Comparison of ENCODE assay signal across 9 cellular contexts in genomic region chr3:32796384-32796975, GRCh38. TPM values are rescaled to one million over a fixed set of nuclear protein-coding genes. Genes with fewer than 3 reads are reported as not detected.
DNase-seq lines count a peak whose midpoint lies in the region; ATAC-seq, FAIRE-seq and TF ChIP-seq lines count a peak whose summit lies in the region.
"Not testable (repeated sequence)": the region's sequence is repeated elsewhere in the genome, so short reads cannot be mapped to it uniquely, and the experiment has no call there.
"Had no signal": no experiment of that assay in that cellular context is flagged by ENCODE, and none has a peak within 500 bp of the region (broad histone marks: within the 10 kb centered on the region; RNA-seq: fewer than 3 reads in every experiment).

No MANE protein-coding gene starts in this region.

- peak overlapping the region; percentile 59; the same call in 1 of the 2 replicates for H3K4me3 ChIP-seq in HUES6 (ENCODE audit: low read depth, low read length)
- not testable (repeated sequence) for H3K4me3 ChIP-seq in astrocyte (ENCODE audit: insufficient read depth, low read depth, low read length); mesendoderm (ENCODE audit: low read length); spleen

- not testable (repeated sequence) for H3K27me3 Mint-ChIP-seq in astrocyte (ENCODE audit: low read depth, unreplicated experiment)

- not testable (repeated sequence) for DNase-seq in astrocyte (ENCODE audit: low read depth)
- DNase-seq in Right ventricle myocardium inferior (ENCODE audit: missing footprints) (peak; percentile 58), mesendoderm (peak; percentile 53), spleen (peak; percentile 29)

- peak overlapping the region; percentile 88 for H3K9ac ChIP-seq in HUES6 (ENCODE audit: low read length)
- not testable (repeated sequence) for H3K9ac ChIP-seq in astrocyte (ENCODE audit: low read length); mesendoderm (ENCODE audit: low read length)

- peaks cover 33% of the 10 kb centered on the region for H3K4me1 ChIP-seq in HUES6 (ENCODE audit: control insufficient read depth, insufficient read depth, low read length)
- not testable (repeated sequence) for H3K4me1 ChIP-seq in astrocyte (ENCODE audit: insufficient read depth, low read length); mesendoderm (ENCODE audit: control insufficient read depth, low read depth, low read length); spleen

- peak; percentile 61 for FAIRE-seq in G401.6 (lab: Jason Lieb, UNC)
- FAIRE-seq in astrocyte (lab: Jason Lieb, UNC): not testable (repeated sequence)

- H3K4me1 Mint-ChIP-seq in astrocyte (ENCODE audit: low read depth, unreplicated experiment): peaks cover 23% of the 10 kb centered on the region

- not testable (repeated sequence) for H3K9me3 Mint-ChIP-seq in astrocyte (ENCODE audit: unreplicated experiment)

- intact Hi-C loops in Right ventricle myocardium inferior (cut with DNase I); spleen (cut with DNase I; ENCODE audit: low total_unique reads): not testable (repeated sequence)

- not testable (repeated sequence) for H4K5ac ChIP-seq in mesendoderm (ENCODE audit: low read length)

- not testable (repeated sequence) for H3K4me2 ChIP-seq in astrocyte (ENCODE audit: low read length); mesendoderm (ENCODE audit: low read length)

- not testable (repeated sequence) for H3K36me3 Mint-ChIP-seq in astrocyte (ENCODE audit: low read depth, unreplicated experiment)

- not testable (repeated sequence) for H3K79me2 ChIP-seq in astrocyte (ENCODE audit: insufficient read depth, low read length); mesendoderm (ENCODE audit: control insufficient read depth, insufficient read depth, low read length)

- H2BK5ac ChIP-seq in mesendoderm (ENCODE audit: low read length): not testable (repeated sequence)

- H3K27ac Mint-ChIP-seq in astrocyte (ENCODE audit: unreplicated experiment): peak overlapping the region; percentile 49

- H3K18ac ChIP-seq in mesendoderm (ENCODE audit: low read length): peak overlapping the region; percentile 43

- not testable (repeated sequence) for H2AK5ac ChIP-seq in mesendoderm (ENCODE audit: low read length)

- H3K27ac ChIP-seq in HUES6 (ENCODE audit: low read depth, low read length): peak overlapping the region; percentile 62; the same call in 1 of the 2 replicates
- not testable (repeated sequence) for H3K27ac ChIP-seq in astrocyte (ENCODE audit: low read depth, low read length); mesendoderm (ENCODE audit: low read depth, low read length); spleen

- H3K36me3 ChIP-seq in HUES6 (ENCODE audit: control insufficient read depth, insufficient read depth, low read length); astrocyte (ENCODE audit: insufficient read depth, low read length); mesendoderm (ENCODE audit: control insufficient read depth, insufficient read depth, low read length); spleen: not testable (repeated sequence)

- peak overlapping the region; percentile 37 for H3K4ac ChIP-seq in mesendoderm (ENCODE audit: low read depth, low read length)

- ATAC-seq in Right ventricle myocardium inferior: not testable (repeated sequence)

- WGBS in mesendoderm (ENCODE audit: extremely low coverage, insufficient coverage, low lambda C conversion rate): no CpG with 5 or more reads among the region's 11 CpGs
- 87 to 93% (median 91%) methylated on average over 11 of the region's 11 CpGs for WGBS in spleen, 5 donors

- not testable (repeated sequence) for H3K4me3 Mint-ChIP-seq in astrocyte (ENCODE audit: unreplicated experiment)

- not testable (repeated sequence) for H4K8ac ChIP-seq in mesendoderm (ENCODE audit: low read depth, low read length)

- not testable (repeated sequence) for TF ChIP-seq CTCF in astrocyte (IDR thresholded peaks at IDR 0.05; ENCODE audit: insufficient read depth, low read depth, low read length); spleen (IDR thresholded peaks at IDR 0.05 in 8 of 11, conservative IDR thresholded peaks at IDR 0.05 in 3 of 11)

- H3K27me3 ChIP-seq in HUES6 (ENCODE audit: control insufficient read depth, insufficient read depth, low read length); astrocyte (ENCODE audit: insufficient read depth, low read length); mesendoderm (ENCODE audit: insufficient read depth, low read length, poor library complexity); spleen (replicated peaks in 1 of 7): not testable (repeated sequence)

- TF ChIP-seq POLR2A in spleen (IDR thresholded peaks at IDR 0.05): not testable (repeated sequence)

- H4K20me1 ChIP-seq in astrocyte (ENCODE audit: insufficient read depth, low read length): not testable (repeated sequence)

- not testable (repeated sequence) for H2BK120ac ChIP-seq in mesendoderm (ENCODE audit: low read depth, low read length)

- not testable (repeated sequence) for H3K23ac ChIP-seq in mesendoderm (ENCODE audit: low read length)

- H3K79me1 ChIP-seq in mesendoderm (ENCODE audit: low read length): not testable (repeated sequence)

- H2BK15ac ChIP-seq in mesendoderm (replicated peaks; ENCODE audit: low read depth): not testable (repeated sequence)

- not testable (repeated sequence) for H2AFZ ChIP-seq in astrocyte (ENCODE audit: low read depth, low read length)

- not testable (repeated sequence) for H3K9me3 ChIP-seq in HUES6 (ENCODE audit: control insufficient read depth, insufficient read depth, low read depth, low read length); astrocyte (ENCODE audit: insufficient read depth, low read depth, low read length); spleen

- not testable (repeated sequence) for H3K56ac ChIP-seq in mesendoderm (ENCODE audit: low read length)

RNA-seq across cellular contexts. Expression of gene TRIM71, which starts 21.3 kb away (rescaled TPM):
- total RNA-seq in astrocyte (10.9 and 17.2 TPM in 2 replicates), Right ventricle myocardium inferior (not detected), spleen (under 1 TPM in 3 of 7 donors, not detected in 4; 0.03 to 0.09 (median 0.03) TPM)
- polyA plus RNA-seq in mesendoderm (2013, experiment 1 of 2): 53.0 TPM
- 51.3 TPM for polyA plus RNA-seq in mesendoderm (2013, experiment 2 of 2)
- under 1 TPM in 2 of 3 donors, not detected in 1; under 0.01 to 0.02 TPM for polyA plus RNA-seq in spleen
- total RNA-seq: HT-29, IMR-90 had no signal
- polyA plus RNA-seq: CD8-positive, alpha-beta memory T cell; IMR-90 had no signal

Comparison
In these comparisons a context has a peak if more than half of its experiments do, and no peak if none do; other contexts are left out.
1. RNA of gene TRIM71, which starts 21.3 kb away (total RNA-seq): 10.9 to 17.2 TPM in astrocyte; not detected in Right ventricle myocardium inferior (single experiment) and 0.03 to 0.09 TPM in spleen; every median in the first group is over 10 times any median in the second.